Comparison of ENCODE assay signal across 8 cellular contexts in the genomic region with DNA sequence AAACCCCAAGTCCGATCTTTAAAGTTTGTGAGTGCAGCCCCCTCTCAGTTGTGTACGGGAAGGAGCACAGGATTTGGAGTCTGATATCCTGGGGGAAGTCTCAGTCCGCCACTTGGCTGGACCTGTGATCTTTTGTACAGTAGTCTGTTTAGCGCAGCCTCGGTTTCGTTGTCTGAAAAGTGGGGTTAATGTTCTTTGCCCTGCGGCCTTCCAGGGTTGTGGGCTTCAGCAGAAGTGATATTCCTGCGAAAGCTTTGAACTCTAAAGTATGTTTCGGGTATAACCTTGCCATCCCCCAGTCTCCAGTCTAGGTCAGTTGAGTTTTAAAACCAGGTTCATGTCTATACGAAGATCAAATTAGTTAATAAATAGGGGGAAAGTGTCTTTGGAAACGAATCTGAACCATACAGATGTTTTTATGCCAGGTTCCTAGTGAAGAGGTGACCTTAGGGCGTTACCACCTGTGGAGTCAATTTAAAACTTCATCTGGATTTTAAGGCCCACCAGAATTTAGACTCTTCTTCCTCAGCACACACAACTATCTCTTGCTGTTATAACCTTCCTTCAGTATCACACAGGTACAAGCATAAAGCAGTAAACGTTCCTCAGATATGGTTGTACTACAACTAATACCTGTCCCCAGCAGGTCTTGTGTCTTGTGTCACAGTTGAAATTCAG. TPM values are rescaled to one million over a fixed set of nuclear protein-coding genes. Genes with fewer than 3 reads are reported as not detected.
A peak's percentile ranks its signal among the peaks of the same experiment; 100 is the strongest.
DNase-seq lines count a peak whose midpoint lies in the region; ATAC-seq and TF ChIP-seq lines count a peak whose summit lies in the region.

No MANE protein-coding gene starts in this region.

- TF ChIP-seq RAD21 in SK-N-SH (IDR thresholded peaks at IDR 0.05; ENCODE audit: low read length), result no peak

- H3K4me1 ChIP-seq in SK-N-SH (ENCODE audit: control insufficient read depth in 1 of 2, insufficient read depth in 2 of 2, low read depth in 1 of 2, low read length in 1 of 2), result no peaks in the 10 kb centered on the region; a peak in 2 of 4 replicates
- H3K4me1 ChIP-seq in duodenal mucosa (ENCODE audit: control insufficient read depth in 1 of 2, insufficient read depth in 2 of 2, low read length in 2 of 2), result peaks cover 13 to 14% of the 10 kb centered on the region in 2 donors

- H2AFZ ChIP-seq in SK-N-SH (ENCODE audit: low read depth), result peak overlapping the region; percentile 94

- TF ChIP-seq EP300 in SK-N-SH (IDR thresholded peaks at IDR 0.05; ENCODE audit: borderline replicate concordance in 1 of 2, low read depth in 1 of 2, low read length in 1 of 2), result no peak

- peak overlapping the region; percentile 88 for H3K9ac ChIP-seq in SK-N-SH
- H3K9ac ChIP-seq in duodenal mucosa (ENCODE audit: low read depth in 1 of 2, low read length in 2 of 2), result peak overlapping the region; percentile 85 to 97

- peaks cover 58% of the 10 kb centered on the region for H3K79me2 ChIP-seq in SK-N-SH (ENCODE audit: insufficient read depth)

- peak overlapping the region; percentile 73 to 99 (median 98) for H3K27ac Mint-ChIP-seq in naive B cell

- no peaks in the 10 kb centered on the region; the same call in 1 of the 2 replicates for H3K27me3 ChIP-seq in SK-N-SH (ENCODE audit: insufficient read depth)
- H3K27me3 ChIP-seq in duodenal mucosa (ENCODE audit: control insufficient read depth in 1 of 2, insufficient read depth in 2 of 2, low read length in 2 of 2), result no peaks in the 10 kb centered on the region

- H3K9me3 ChIP-seq in SK-N-SH (no peaks in the 10 kb centered on the region), KOPT-K1 (ENCODE audit: insufficient read depth, low read length, poor library complexity, severe bottlenecking) (peaks cover 12% of the 10 kb centered on the region), duodenal mucosa (ENCODE audit: control insufficient read depth in 1 of 2, low read length in 2 of 2) (no peaks in the 10 kb centered on the region)

- H3K36me3 Mint-ChIP-seq in naive B cell, result peaks cover 0 to 4% of the 10 kb centered on the region in 2 donors

- ATAC-seq in SK-N-SH treated with all-trans-retinoic acid at 6 μM for 48 hours (no peak), naive B cell (ENCODE audit: low read depth in 2 of 2) (no peak), esophagus mucosa (no peak)

- 18% methylated on average over 10 of the region's 13 CpGs for WGBS in SK-N-SH (ENCODE audit: low lambda C conversion rate)

- peaks cover 29% of the 10 kb centered on the region for H4K20me1 ChIP-seq in SK-N-SH (ENCODE audit: insufficient read depth)

- DNase-seq in SK-N-SH (no peak), naive B cell (no peak), NCI-H1694 (lab: John Stamatoyannopoulos, UW) (no peak), NCI-H1930 (lab: John Stamatoyannopoulos, UW) (no peak)

- peak overlapping the region; percentile 85 for H3K4me2 ChIP-seq in SK-N-SH

- H3K4me3 ChIP-seq in SK-N-SH (ENCODE audit: low read depth in 2 of 2, low read length in 1 of 2) (peak overlapping the region; percentile 84 to 86), duodenal mucosa (ENCODE audit: low read depth in 1 of 2, low read length in 2 of 2) (peak overlapping the region; percentile 93 to 95)

- no peak for TF ChIP-seq CTCF in SK-N-SH (IDR thresholded peaks at IDR 0.05)

- POLR2A ChIA-PET in SK-N-SH (lab: Yijun Ruan, JAX), result interaction anchor here (0.7 kb wide), 1 partner anchor 88 kb away, joined by 3 read pairs; no protein-coding TSS in a partner anchor

- H3K9me2 ChIP-seq in SK-N-SH, result no peaks in the 10 kb centered on the region

- H3K4me1 Mint-ChIP-seq in naive B cell, result peaks cover 36 to 67% (median 45%) of the 10 kb centered on the region in 3 donors

- no peaks in the 10 kb centered on the region for H3F3A ChIP-seq in SK-N-SH (replicated peaks; ENCODE audit: insufficient read depth)

- no peaks in the 10 kb centered on the region for H3K27me3 Mint-ChIP-seq in naive B cell

- no peaks in the 10 kb centered on the region for H3K36me3 ChIP-seq in SK-N-SH (replicated peaks in 1 of 2; ENCODE audit: control insufficient read depth in 1 of 2, insufficient read depth in 2 of 2, low read length in 1 of 2)
- no peaks in the 10 kb centered on the region for H3K36me3 ChIP-seq in KOPT-K1 (ENCODE audit: insufficient read depth, low read length)
- H3K36me3 ChIP-seq in duodenal mucosa (ENCODE audit: control insufficient read depth in 1 of 2, insufficient read depth in 2 of 2, low read length in 2 of 2), result no peaks in the 10 kb centered on the region

- H3K9me3 Mint-ChIP-seq in naive B cell, result peaks cover 2 to 13% (median 6%) of the 10 kb centered on the region in 7 donors

- H3K4me3 Mint-ChIP-seq in naive B cell, result peak overlapping the region; percentile 86 to 98 (median 95)

- CTCF ChIA-PET in SK-N-SH (lab: Yijun Ruan, JAX), result interaction anchor here (0.7 to 2.4 kb wide), 4 partner anchors 35 to 174 kb away, joined by 3 to 14 read pairs (median 3); no protein-coding TSS in a partner anchor

- H3K27ac ChIP-seq in SK-N-SH (ENCODE audit: low read depth in 2 of 2, low read length in 1 of 2), result peak overlapping the region; percentile 85 to 93; a peak in 3 of 4 replicates
- peak overlapping the region; percentile 95 for H3K27ac ChIP-seq in KOPT-K1 (ENCODE audit: low read depth, low read length, poor library complexity, severe bottlenecking)
- peak overlapping the region; percentile 87 for H3K27ac ChIP-seq in duodenal mucosa (ENCODE audit: low read depth, low read length)

TF ChIP-seq in SK-N-SH, 30 proteins besides CTCF, POLR2A, EP300 and RAD21:
- TF ChIP-seq SMC3 (IDR thresholded peaks at IDR 0.05; ENCODE audit: low read depth, low read length) (no peak), MEF2A (IDR thresholded peaks at IDR 0.05; ENCODE audit: borderline replicate concordance, low read depth) (no peak), NFIC (IDR thresholded peaks at IDR 0.05; ENCODE audit: borderline replicate concordance) (no peak), RFX5 (IDR thresholded peaks at IDR 0.05; ENCODE audit: low read length) (no peak), SIN3A (IDR thresholded peaks at IDR 0.05; ENCODE audit: borderline replicate concordance, low read depth, low read length) (no peak), GABPA (IDR thresholded peaks at IDR 0.05; ENCODE audit: low read depth) (no peak), RXRA (IDR thresholded peaks at IDR 0.05; ENCODE audit: borderline replicate concordance, low read depth) (no peak), FOXJ3 (CRISPR knock-in tag; IDR thresholded peaks at IDR 0.05) (no peak), ELF1 (IDR thresholded peaks at IDR 0.05) (no peak), EZH2phosphoT487 (IDR thresholded peaks at IDR 0.05; ENCODE audit: borderline replicate concordance, low read depth) (no peak), PBX3 (IDR thresholded peaks at IDR 0.05) (no peak)
TF ChIP-seq in SK-N-SH: peak in this region for 0.

TF ChIP-seq in SK-N-SH treated with all-trans-retinoic acid at 6 μM for 48 hours, 23 proteins besides CTCF, POLR2A, EP300 and RAD21 (continues in another document):
- TF ChIP-seq ZC3H10 (CRISPR knock-in tag; IDR thresholded peaks at IDR 0.05), result no peak
- TF ChIP-seq ARNTL (CRISPR knock-in tag; IDR thresholded peaks at IDR 0.05; ENCODE audit: borderline replicate concordance, low read depth), result no peak
- no peak for TF ChIP-seq ZNF8 (CRISPR knock-in tag; IDR thresholded peaks at IDR 0.05)
- no peak for TF ChIP-seq BACH2 (CRISPR knock-in tag; IDR thresholded peaks at IDR 0.05; ENCODE audit: borderline replicate concordance)
- TF ChIP-seq, protein P1, sequence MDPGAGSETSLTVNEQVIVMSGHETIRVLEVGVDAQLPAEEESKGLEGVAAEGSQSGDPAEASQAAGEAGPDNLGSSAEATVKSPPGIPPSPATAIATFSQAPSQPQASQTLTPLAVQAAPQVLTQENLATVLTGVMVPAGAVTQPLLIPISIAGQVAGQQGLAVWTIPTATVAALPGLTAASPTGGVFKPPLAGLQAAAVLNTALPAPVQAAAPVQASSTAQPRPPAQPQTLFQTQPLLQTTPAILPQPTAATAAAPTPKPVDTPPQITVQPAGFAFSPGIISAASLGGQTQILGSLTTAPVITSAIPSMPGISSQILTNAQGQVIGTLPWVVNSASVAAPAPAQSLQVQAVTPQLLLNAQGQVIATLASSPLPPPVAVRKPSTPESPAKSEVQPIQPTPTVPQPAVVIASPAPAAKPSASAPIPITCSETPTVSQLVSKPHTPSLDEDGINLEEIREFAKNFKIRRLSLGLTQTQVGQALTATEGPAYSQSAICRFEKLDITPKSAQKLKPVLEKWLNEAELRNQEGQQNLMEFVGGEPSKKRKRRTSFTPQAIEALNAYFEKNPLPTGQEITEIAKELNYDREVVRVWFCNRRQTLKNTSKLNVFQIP (CRISPR knock-in tag; IDR thresholded peaks at IDR 0.05; ENCODE audit: borderline replicate concordance, low read depth), result no peak
- TF ChIP-seq RARB (CRISPR knock-in tag; IDR thresholded peaks at IDR 0.05), result no peak
- TF ChIP-seq CSRNP3 (CRISPR knock-in tag; IDR thresholded peaks at IDR 0.05), result no peak
- TF ChIP-seq, protein P2, sequence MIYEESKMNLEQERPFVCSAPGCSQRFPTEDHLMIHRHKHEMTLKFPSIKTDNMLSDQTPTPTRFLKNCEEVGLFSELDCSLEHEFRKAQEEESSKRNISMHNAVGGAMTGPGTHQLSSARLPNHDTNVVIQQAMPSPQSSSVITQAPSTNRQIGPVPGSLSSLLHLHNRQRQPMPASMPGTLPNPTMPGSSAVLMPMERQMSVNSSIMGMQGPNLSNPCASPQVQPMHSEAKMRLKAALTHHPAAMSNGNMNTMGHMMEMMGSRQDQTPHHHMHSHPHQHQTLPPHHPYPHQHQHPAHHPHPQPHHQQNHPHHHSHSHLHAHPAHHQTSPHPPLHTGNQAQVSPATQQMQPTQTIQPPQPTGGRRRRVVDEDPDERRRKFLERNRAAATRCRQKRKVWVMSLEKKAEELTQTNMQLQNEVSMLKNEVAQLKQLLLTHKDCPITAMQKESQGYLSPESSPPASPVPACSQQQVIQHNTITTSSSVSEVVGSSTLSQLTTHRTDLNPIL (CRISPR knock-in tag; IDR thresholded peaks at IDR 0.05; ENCODE audit: low read depth), result no peak
- no peak for TF ChIP-seq ZFP30 (CRISPR knock-in tag; IDR thresholded peaks at IDR 0.05)

RNA-seq across cellular contexts. Expression of gene R3HCC1L, which starts 0.9 kb away (rescaled TPM):
- polyA plus RNA-seq in SK-N-SH (2012; rRNA removed) (6.0 and 7.4 TPM in 2 replicates), naive B cell (ENCODE audit: low read depth in 6 of 6) (10 to 100 TPM in 5 of 6 donors, 1 to 10 TPM in 1; 7.5 to 21.6 (median 14.0) TPM)
- 7.1 and 7.7 TPM in 2 replicates for polyA plus RNA-seq in SK-N-SH (2012; cell fraction: cytosol; rRNA removed)
- 8.5 and 14.1 TPM in 2 replicates for polyA plus RNA-seq in SK-N-SH (2012; cell fraction: nucleus; rRNA removed)
- total RNA-seq in esophagus mucosa, result 7.7 TPM
